Comparison of ENCODE assay signal across 8 cellular contexts in genomic region chr12:51028126-51028810, GRCh38. TPM values are rescaled to one million over a fixed set of nuclear protein-coding genes. Genes with fewer than 3 reads are reported as not detected.
DNase-seq lines count a peak whose midpoint lies in the region; ATAC-seq and TF ChIP-seq lines count a peak whose summit lies in the region.

No MANE protein-coding gene starts in this region.

- H3K36me3 Mint-ChIP-seq in activated CD4-positive, alpha-beta T cell treated with anti-CD3 and anti-CD28 coated beads for 36 hours (ENCODE audit: low read depth), result peaks cover 12% of the 10 kb centered on the region

- WGBS in esophagus muscularis mucosa, result 46% methylated on average over 9 of the region's 9 CpGs

- DNase-seq in activated CD4-positive, alpha-beta T cell treated with anti-CD3 and anti-CD28 coated beads for 36 hours, result peak; percentile 46
- no peak for DNase-seq in activated CD4-positive, alpha-beta T cell treated with anti-CD3 and anti-CD28 coated beads, Interleukin-2, amount 50 U/mL, for 1 hour
- DNase-seq in M059J (ENCODE audit: low read depth) (peak; percentile 72), SJCRH30 (peak; percentile 47 to 80), esophagus muscularis mucosa (ENCODE audit: extremely low spot score) (no peak), putamen (ENCODE audit: low spot score) (peak; percentile 68), omental fat pad (ENCODE audit: low spot score) (no peak)

- H3K4me3 ChIP-seq in SJCRH30 (no peak overlapping the region), esophagus muscularis mucosa (no peak overlapping the region)

- intact Hi-C loops in activated CD4-positive, alpha-beta T cell treated with anti-CD3 and anti-CD28 coated beads for 36 hours (cut with DNase I, micrococcal nuclease), result loop anchor here in 1 of 2 experiments (5.0 to 10.0 kb wide), 3 partner anchors 496 to 803 kb away; partner anchors contain the start of gene DIP2B
- intact Hi-C loops in esophagus muscularis mucosa (cut with DNase I), result no loop called here

- H3K4me1 Mint-ChIP-seq in activated CD4-positive, alpha-beta T cell treated with anti-CD3 and anti-CD28 coated beads for 36 hours, result peaks cover 36% of the 10 kb centered on the region

- POLR2A ChIA-PET in activated CD4-positive, alpha-beta T cell treated with anti-CD3 and anti-CD28 coated beads for 36 hours (lab: Charles Lee), result interaction anchor here (0.6 to 0.7 kb wide), 2 partner anchors 263 to 452 kb away, joined by 3 read pairs; no protein-coding TSS in a partner anchor

- ATAC-seq in activated CD4-positive, alpha-beta T cell treated with anti-CD3 and anti-CD28 coated beads for 36 hours, result no peak
- no peak for ATAC-seq in omental fat pad (ENCODE audit: low FRiP score)
- no peak for ATAC-seq in HG03565 (IDR thresholded peaks at IDR 0.05; ENCODE audit: unreplicated experiment)

- peak in 2 of 3 experiments; percentile 16 for TF ChIP-seq CTCF in esophagus muscularis mucosa (IDR thresholded peaks at IDR 0.05)
- TF ChIP-seq CTCF in omental fat pad (IDR thresholded peaks at IDR 0.05), result no peak

- H3K27me3 Mint-ChIP-seq in activated CD4-positive, alpha-beta T cell treated with anti-CD3 and anti-CD28 coated beads for 36 hours, result no peaks in the 10 kb centered on the region

- CTCF ChIA-PET in activated CD4-positive, alpha-beta T cell treated with anti-CD3 and anti-CD28 coated beads for 36 hours (lab: Charles Lee), result interaction anchor here (0.7 to 4.7 kb wide), 13 partner anchors 9 to 1516 kb away, joined by 3 to 41 read pairs (median 3); partner anchors contain the start of gene ATF1

- H3K9me3 ChIP-seq in SJCRH30 (replicated peaks), result no peaks in the 10 kb centered on the region
- no peaks in the 10 kb centered on the region for H3K9me3 ChIP-seq in esophagus muscularis mucosa

- no peak for TF ChIP-seq EP300 in esophagus muscularis mucosa (IDR thresholded peaks at IDR 0.05)

- no peaks in the 10 kb centered on the region for H3K4me1 ChIP-seq in SJCRH30
- peaks cover 8 to 31% (median 27%) of the 10 kb centered on the region in 4 donors for H3K4me1 ChIP-seq in esophagus muscularis mucosa

- no peak for TF ChIP-seq POLR2A in esophagus muscularis mucosa (IDR thresholded peaks at IDR 0.05; ENCODE audit: low read depth)

- no peaks in the 10 kb centered on the region for H3K9me3 Mint-ChIP-seq in activated CD4-positive, alpha-beta T cell treated with anti-CD3 and anti-CD28 coated beads for 36 hours (ENCODE audit: low read depth)

- H3K4me3 Mint-ChIP-seq in activated CD4-positive, alpha-beta T cell treated with anti-CD3 and anti-CD28 coated beads for 36 hours, result peak overlapping the region; percentile 93

- H3K27ac ChIP-seq in SJCRH30, result no peak overlapping the region
- no peak overlapping the region for H3K27ac ChIP-seq in esophagus muscularis mucosa (replicated peaks in 1 of 4)

- H3K27me3 ChIP-seq in SJCRH30 (no peaks in the 10 kb centered on the region), esophagus muscularis mucosa (no peaks in the 10 kb centered on the region)

- no peaks in the 10 kb centered on the region for H3K36me3 ChIP-seq in SJCRH30
- H3K36me3 ChIP-seq in esophagus muscularis mucosa, result no peaks in the 10 kb centered on the region

- no peak overlapping the region for H3K27ac Mint-ChIP-seq in activated CD4-positive, alpha-beta T cell treated with anti-CD3 and anti-CD28 coated beads for 36 hours

RNA-seq across cellular contexts. Expression of gene SLC11A2, which starts 2.1 kb away (rescaled TPM):
- 10 to 100 TPM; 31.0 to 32.9 TPM for total RNA-seq in activated CD4-positive, alpha-beta T cell treated with anti-CD3 and anti-CD28 coated beads for 36 hours
- 13.7 and 17.9 TPM in 2 replicates for total RNA-seq in M059J (2014; rRNA removed; shearing (Covaris generic))
- total RNA-seq in SJCRH30 (2014; rRNA removed; shearing (Covaris generic)), result 76.4 and 78.5 TPM in 2 replicates
- total RNA-seq in esophagus muscularis mucosa (10 to 100 TPM; 29.7 to 33.0 (median 31.7) TPM), omental fat pad (10 to 100 TPM; 39.6 to 59.6 (median 50.7) TPM)

RNA-seq across cellular contexts. Expression of gene LETMD1, which starts 19.9 kb away (rescaled TPM):
- 10 to 100 TPM; 69.6 to 79.6 TPM for total RNA-seq in activated CD4-positive, alpha-beta T cell treated with anti-CD3 and anti-CD28 coated beads for 36 hours
- total RNA-seq in M059J (2014; rRNA removed; shearing (Covaris generic)), result 33.0 and 40.3 TPM in 2 replicates
- total RNA-seq in SJCRH30 (2014; rRNA removed; shearing (Covaris generic)), result 40.8 and 53.4 TPM in 2 replicates
- total RNA-seq in esophagus muscularis mucosa (10 to 100 TPM; 35.6 to 43.2 (median 42.1) TPM), omental fat pad (10 to 100 TPM; 38.9 to 68.4 (median 60.5) TPM)

RNA-seq across cellular contexts. Expression of gene CSRNP2, which starts 55.1 kb away (rescaled TPM):
- 10 to 100 TPM; 12.8 to 13.6 TPM for total RNA-seq in activated CD4-positive, alpha-beta T cell treated with anti-CD3 and anti-CD28 coated beads for 36 hours
- 12.6 and 16.8 TPM in 2 replicates for total RNA-seq in M059J (2014; rRNA removed; shearing (Covaris generic))
- 85.3 and 92.5 TPM in 2 replicates for total RNA-seq in SJCRH30 (2014; rRNA removed; shearing (Covaris generic))
- total RNA-seq in esophagus muscularis mucosa (10 to 100 TPM; 20.3 to 31.5 (median 25.5) TPM), omental fat pad (10 to 100 TPM; 25.5 to 30.8 (median 27.1) TPM)

Comparison
In these comparisons a context has a peak if more than half of its experiments do, and no peak if none do; other contexts are left out.
1. DNase-seq: peak in activated CD4-positive, alpha-beta T cell treated with anti-CD3 and anti-CD28 coated beads for 36 hours (single experiment), M059J (single experiment), SJCRH30 (2 of 2) and putamen (single experiment); none in activated CD4-positive, alpha-beta T cell treated with anti-CD3 and anti-CD28 coated beads, Interleukin-2, amount 50 U/mL, for 1 hour (single experiment), esophagus muscularis mucosa (single experiment) and omental fat pad (single experiment).
2. CTCF ChIP-seq: peak in esophagus muscularis mucosa (2 of 3); none in omental fat pad (0 of 3).